Comparison of ENCODE assay signal across 8 cellular contexts in genomic region chr15:92082217-92082843, GRCh38.
A peak's percentile ranks its signal among the peaks of the same experiment; 100 is the strongest.
DNase-seq lines count a peak whose midpoint lies in the region; ATAC-seq and TF ChIP-seq lines count a peak whose summit lies in the region.

No MANE protein-coding gene starts in this region.

- in situ Hi-C loops in Caki2 (cut with HindIII; ENCODE audit: low pct_unique_long_range_greater_than_20kb, low sequenced_read_pairs) = no loop called here

- H3K4me3 ChIP-seq in choroid plexus epithelial cell (ENCODE audit: low read depth, low read length) = no peak overlapping the region
- H3K4me3 ChIP-seq in left lung = no peak overlapping the region

- peaks cover 0 to 22% of the 10 kb centered on the region in 2 donors for H3K4me1 ChIP-seq in left lung

- H3K36me3 ChIP-seq in left lung = no peaks in the 10 kb centered on the region

- ATAC-seq in GM21717 (IDR thresholded peaks at IDR 0.05; ENCODE audit: unreplicated experiment) = peak; percentile 58
- peak; percentile 86 for ATAC-seq in left lung
- ATAC-seq in GM21576 (IDR thresholded peaks at IDR 0.05; ENCODE audit: unreplicated experiment) = no peak

- TF ChIP-seq CTCF in choroid plexus epithelial cell (conservative IDR thresholded peaks at IDR 0.05; ENCODE audit: low read depth, low read length) (peak; percentile 83), left lung (IDR thresholded peaks at IDR 0.05) (peak; percentile 69 to 78)

- no peaks in the 10 kb centered on the region for H3K9me3 ChIP-seq in left lung

- intact Hi-C loops in left lung (cut with DNase I) = loop anchor here in 1 of 2 donors (5.0 to 10.0 kb wide), 2 partner anchors 368 to 780 kb away; no protein-coding TSS in a partner anchor

- DNase-seq in Caki2 (ENCODE audit: low read depth) (peak; percentile 64), NCI-H187 (lab: John Stamatoyannopoulos, UW) (peak; percentile 44 to 66), UCSD-AML1 (lab: John Stamatoyannopoulos, UW; ENCODE audit: unreplicated experiment) (peak; percentile 70), choroid plexus epithelial cell (ENCODE audit: low read depth) (peak; percentile 68), left lung (peak in 1 of 2 donors; percentile 49)
- peak; percentile 20 for DNase-seq in stimulated activated CD8-positive, alpha-beta memory T cell treated with anti-CD3 and anti-CD28 coated beads, Interleukin-12 subunit alpha, Interleukin-12 subunit beta, amount 100 ng/mL, for 1 hour (ENCODE audit: low read depth)

- H3K27me3 ChIP-seq in left lung = no peaks in the 10 kb centered on the region

- H3K27ac ChIP-seq in left lung = no peak overlapping the region
